Comparison of ENCODE assay signal across 18 cellular contexts in the genomic region with DNA sequence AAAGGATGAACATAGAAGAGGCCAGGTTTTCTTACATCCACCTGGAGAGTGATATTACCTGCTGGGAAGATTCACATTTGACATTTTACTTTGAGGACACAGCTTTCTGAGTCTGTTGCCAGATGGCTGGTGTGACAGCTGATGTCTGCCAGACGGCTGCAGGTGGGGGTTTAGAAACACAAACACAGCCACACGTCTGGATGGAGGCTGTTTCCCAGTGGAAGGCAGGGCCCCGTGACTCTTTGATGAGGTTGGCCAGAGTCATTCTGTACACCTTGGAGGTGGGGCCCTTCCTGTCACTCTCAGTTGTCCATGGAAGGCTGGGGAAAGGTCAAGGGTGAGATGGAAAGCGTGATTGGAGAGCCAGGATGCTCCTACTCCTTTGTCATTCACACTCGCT.
"Had no signal": no experiment of that assay in that cellular context is flagged by ENCODE, and none has a peak within 500 bp of the region (broad histone marks: within the 10 kb centered on the region; RNA-seq: fewer than 3 reads in every experiment).

No MANE protein-coding gene starts in this region.

- H3K36me3 ChIP-seq: breast epithelium, gastrocnemius medialis, heart left ventricle, neural progenitor cell, thoracic aorta, upper lobe of left lung had no signal

- DNase-seq: activated CD4-positive, alpha-beta T cell treated with anti-CD3 and anti-CD28 coated beads, Interleukin-2, amount 50 U/mL, for 4 hours; activated gamma-delta T cell; activated T-cell treated with anti-CD3 and anti-CD28 coated beads, Interleukin-2, amount 50 U/mL, for 72 hours; cerebellar nuclear complex; effector CD8-positive, alpha-beta T cell; gastrocnemius medialis; heart left ventricle; immature natural killer cell; mesenchymal stem cell; naive thymus-derived CD4-positive, alpha-beta T cell; stimulated activated naive B cell treated with anti-CD40 and anti-IgM and Interleukin-4, amounts not matched to agents 10 μg/mL and 1 μg/mL and 100 μg/mL, for 72 hours; upper lobe of left lung had no signal

- H3K9me3 ChIP-seq: mucosa of descending colon had no signal

- ATAC-seq: activated T-cell treated with anti-CD3 and anti-CD28 coated beads, Interleukin-2, amount 50 U/mL, for 72 hours; esophagus mucosa; gastrocnemius medialis; heart left ventricle; mucosa of descending colon; naive thymus-derived CD4-positive, alpha-beta T cell; stimulated activated naive B cell treated with anti-CD40 and anti-IgM and Interleukin-4, amounts not matched to agents 10 μg/mL and 1 μg/mL and 100 μg/mL, for 72 hours had no signal

- FAIRE-seq: astrocyte had no signal

- H3K9ac ChIP-seq: neural progenitor cell had no signal

- H3K4me1 ChIP-seq: breast epithelium, gastrocnemius medialis, heart left ventricle, upper lobe of left lung had no signal

- H3K27ac ChIP-seq: breast epithelium, gastrocnemius medialis, heart left ventricle, neural progenitor cell, thoracic aorta, upper lobe of left lung had no signal

- H3K4me3 ChIP-seq: breast epithelium, gastrocnemius medialis, heart left ventricle, mucosa of descending colon, neural progenitor cell, thoracic aorta, upper lobe of left lung had no signal
